2 cellular contexts compared by ENCODE assay signal in genomic region chr14:52399886-52400599, GRCh38.
TF ChIP-seq lines count a peak whose summit lies in the region.

No MANE protein-coding gene starts in this region.

TF ChIP-seq in IMR-90, 13 proteins besides CTCF, POLR2A, EP300 and RAD21 (continued from another document):
- TF ChIP-seq FOS (IDR thresholded peaks at IDR 0.05; ENCODE audit: low read depth, low read length) (no peak), RCOR1 (IDR thresholded peaks at IDR 0.05; ENCODE audit: insufficient replicate concordance, low read length) (no peak), NFE2L2 (IDR thresholded peaks at IDR 0.05; ENCODE audit: low read depth, low read length) (no peak), CHD1 (IDR thresholded peaks at IDR 0.05; ENCODE audit: low read depth, low read length) (no peak), MXI1 (IDR thresholded peaks at IDR 0.05; ENCODE audit: borderline replicate concordance, low read depth, low read length) (no peak), SMC3 (IDR thresholded peaks at IDR 0.05; ENCODE audit: low read depth, low read length) (no peak), RFX5 (IDR thresholded peaks at IDR 0.05; ENCODE audit: low read depth, low read length) (no peak), MAZ (IDR thresholded peaks at IDR 0.05; ENCODE audit: borderline replicate concordance, low read depth, low read length) (no peak), CEBPB (IDR thresholded peaks at IDR 0.05; ENCODE audit: low read depth, low read length) (no peak), MAFK (IDR thresholded peaks at IDR 0.05; ENCODE audit: low read depth, low read length) (no peak), BHLHE40 (IDR thresholded peaks at IDR 0.05; ENCODE audit: low read depth, low read length) (no peak), USF2 (IDR thresholded peaks at IDR 0.05; ENCODE audit: low read depth, low read length) (no peak)

TF ChIP-seq in K562, 482 proteins besides CTCF, POLR2A, EP300 and RAD21 (continued from another document):
- TF ChIP-seq TFAP4 (CRISPR knock-in tag; IDR thresholded peaks at IDR 0.05; ENCODE audit: borderline replicate concordance) (no peak), CBFB (CRISPR knock-in tag; IDR thresholded peaks at IDR 0.05) (no peak), HDAC2 (IDR thresholded peaks at IDR 0.05) (no peak), ZBED1 (IDR thresholded peaks at IDR 0.05) (no peak)
- TF ChIP-seq, protein P1, sequence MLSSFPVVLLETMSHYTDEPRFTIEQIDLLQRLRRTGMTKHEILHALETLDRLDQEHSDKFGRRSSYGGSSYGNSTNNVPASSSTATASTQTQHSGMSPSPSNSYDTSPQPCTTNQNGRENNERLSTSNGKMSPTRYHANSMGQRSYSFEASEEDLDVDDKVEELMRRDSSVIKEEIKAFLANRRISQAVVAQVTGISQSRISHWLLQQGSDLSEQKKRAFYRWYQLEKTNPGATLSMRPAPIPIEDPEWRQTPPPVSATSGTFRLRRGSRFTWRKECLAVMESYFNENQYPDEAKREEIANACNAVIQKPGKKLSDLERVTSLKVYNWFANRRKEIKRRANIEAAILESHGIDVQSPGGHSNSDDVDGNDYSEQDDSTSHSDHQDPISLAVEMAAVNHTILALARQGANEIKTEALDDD (IDR thresholded peaks at IDR 0.05): no peak
- TF ChIP-seq, protein P2, sequence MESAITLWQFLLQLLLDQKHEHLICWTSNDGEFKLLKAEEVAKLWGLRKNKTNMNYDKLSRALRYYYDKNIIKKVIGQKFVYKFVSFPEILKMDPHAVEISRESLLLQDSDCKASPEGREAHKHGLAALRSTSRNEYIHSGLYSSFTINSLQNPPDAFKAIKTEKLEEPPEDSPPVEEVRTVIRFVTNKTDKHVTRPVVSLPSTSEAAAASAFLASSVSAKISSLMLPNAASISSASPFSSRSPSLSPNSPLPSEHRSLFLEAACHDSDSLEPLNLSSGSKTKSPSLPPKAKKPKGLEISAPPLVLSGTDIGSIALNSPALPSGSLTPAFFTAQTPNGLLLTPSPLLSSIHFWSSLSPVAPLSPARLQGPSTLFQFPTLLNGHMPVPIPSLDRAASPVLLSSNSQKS (CRISPR knock-in tag; IDR thresholded peaks at IDR 0.05): no peak
